Comparison of ENCODE assay signal across 16 cellular contexts in genomic region chr11:35725880-35726279, GRCh38.
A peak's percentile ranks its signal among the peaks of the same experiment; 100 is the strongest.
DNase-seq lines count a peak whose midpoint lies in the region; ATAC-seq and TF ChIP-seq lines count a peak whose summit lies in the region.
"Had no signal": no experiment of that assay in that cellular context is flagged by ENCODE, and none has a peak within 500 bp of the region (broad histone marks: within the 10 kb centered on the region; RNA-seq: fewer than 3 reads in every experiment).

No MANE protein-coding gene starts in this region.

- dilution Hi-C loops in mammary epithelial cell (cut with HindIII; ENCODE audit: low sequenced_read_pairs) = no loop called here

- in situ Hi-C loops in G401 (cut with HindIII; ENCODE audit: low sequenced_read_pairs) = no loop called here
- in situ Hi-C loops in mammary epithelial cell (cut with MboI; ENCODE audit: low sequenced_read_pairs in 2 of 2) = no loop called here
- in situ Hi-C loops in KBM-7 (cut with MboI; ENCODE audit: low pct_unique_long_range_greater_than_20kb, low sequenced_read_pairs) = no loop called here

- peaks cover 47% of the 10 kb centered on the region for H3K36me3 Mint-ChIP-seq in activated CD4-positive, alpha-beta memory T cell treated with anti-CD3 and anti-CD28 coated beads for 36 hours

- BruUV-seq in mammary epithelial cell (replicated peaks; lab: Mats Ljungman, UMichigan) = no TSS peak

- DNase-seq in G401 (ENCODE audit: low spot score) = peak; percentile 39
- peak; percentile 97 for DNase-seq in M059J (ENCODE audit: low read depth)
- peak; percentile 81 for DNase-seq in mammary epithelial cell
- peak; percentile 36 for DNase-seq in mucosa of gallbladder (ENCODE audit: low spot score)
- no peak for DNase-seq in activated CD4-positive, alpha-beta memory T cell treated with anti-CD3 and anti-CD28 coated beads for 36 hours
- DNase-seq in KBM-7 = no peak
- DNase-seq: activated CD8-positive, alpha-beta memory T cell treated with anti-CD3 and anti-CD28 coated beads, Interleukin-2, amount 50 U/mL, for 4 hours; activated naive CD8-positive, alpha-beta T cell treated with anti-CD3 and anti-CD28 coated beads, Interleukin-2, amount 50 U/mL, for 24 hours; effector memory CD4-positive, alpha-beta T cell; Karpas-422; NCI-H2171 treated with DMSO at 0.1 percent for 48 hours; retina had no signal

- H3K4me1 ChIP-seq in mammary epithelial cell (ENCODE audit: insufficient read depth, low read length) = peaks cover 11% of the 10 kb centered on the region

- CTCF ChIA-PET in mammary epithelial cell (lab: Charles Lee; ENCODE audit: low non-redundant PET) = no interaction called here
- CTCF ChIA-PET in activated CD4-positive, alpha-beta memory T cell treated with anti-CD3 and anti-CD28 coated beads for 36 hours (lab: Charles Lee) = no interaction called here

- H4K20me1 ChIP-seq in mammary epithelial cell (ENCODE audit: insufficient read depth, low read length) = peaks cover 3% of the 10 kb centered on the region

- H3K9me3 ChIP-seq in mammary epithelial cell (replicated peaks; ENCODE audit: insufficient read depth, low read length) = no peaks in the 10 kb centered on the region

- POLR2A ChIA-PET in activated CD4-positive, alpha-beta memory T cell treated with anti-CD3 and anti-CD28 coated beads for 36 hours (lab: Charles Lee) = no interaction called here

- WGBS in mammary epithelial cell (ENCODE audit: low coverage, missing lambda C conversion rate) = 88% methylated on average over 2 of the region's 2 CpGs

- H3K9ac ChIP-seq in mammary epithelial cell (ENCODE audit: insufficient read depth, low read length) = no peak overlapping the region

- H3K27me3 ChIP-seq in mammary epithelial cell (ENCODE audit: insufficient read depth, low read length) = no peaks in the 10 kb centered on the region

- peaks cover 13% of the 10 kb centered on the region for H3K36me3 ChIP-seq in mammary epithelial cell (ENCODE audit: insufficient read depth, low read length)

- H3K79me2 ChIP-seq in mammary epithelial cell (ENCODE audit: insufficient read depth, low read length) = peaks cover 32% of the 10 kb centered on the region

- no peak overlapping the region for H3K4me2 ChIP-seq in mammary epithelial cell (ENCODE audit: insufficient read depth, low read depth, low read length)
- H3K4me2 ChIP-seq: GM23338 had no signal

- peaks cover 17% of the 10 kb centered on the region for H3K9me3 Mint-ChIP-seq in activated CD4-positive, alpha-beta memory T cell treated with anti-CD3 and anti-CD28 coated beads for 36 hours

- H3K4me3 Mint-ChIP-seq in activated CD4-positive, alpha-beta memory T cell treated with anti-CD3 and anti-CD28 coated beads for 36 hours = no peak overlapping the region
- H3K4me3 Mint-ChIP-seq: activated naive CD8-positive, alpha-beta T cell treated with anti-CD3 and anti-CD28 coated beads, Interleukin-2, amount 50 U/mL, for 24 hours; GM23338 had no signal

- no peak overlapping the region for H3K27ac Mint-ChIP-seq in activated CD4-positive, alpha-beta memory T cell treated with anti-CD3 and anti-CD28 coated beads for 36 hours
- H3K27ac Mint-ChIP-seq: activated naive CD8-positive, alpha-beta T cell treated with anti-CD3 and anti-CD28 coated beads, Interleukin-2, amount 50 U/mL, for 24 hours; GM23338 had no signal

- no peak overlapping the region for H3K4me3 ChIP-seq in mammary epithelial cell (replicated peaks in 1 of 3; ENCODE audit: insufficient read depth in 1 of 3, low read depth in 2 of 3, low read length in 3 of 3)
- H3K4me3 ChIP-seq: GM23338 had no signal

- intact Hi-C loops in mammary epithelial cell (cut with micrococcal nuclease) = no loop called here
- intact Hi-C loops in activated CD4-positive, alpha-beta memory T cell treated with anti-CD3 and anti-CD28 coated beads for 36 hours (cut with micrococcal nuclease) = no loop called here

- peaks cover 12% of the 10 kb centered on the region for H3K4me1 Mint-ChIP-seq in activated CD4-positive, alpha-beta memory T cell treated with anti-CD3 and anti-CD28 coated beads for 36 hours (ENCODE audit: low read depth)

- no peak overlapping the region for H2AFZ ChIP-seq in mammary epithelial cell (ENCODE audit: low read depth, low read length)
- H2AFZ ChIP-seq: GM23338 had no signal

- no peaks in the 10 kb centered on the region for H3K27me3 Mint-ChIP-seq in activated CD4-positive, alpha-beta memory T cell treated with anti-CD3 and anti-CD28 coated beads for 36 hours
- H3K27me3 Mint-ChIP-seq: activated naive CD8-positive, alpha-beta T cell treated with anti-CD3 and anti-CD28 coated beads, Interleukin-2, amount 50 U/mL, for 24 hours had no signal

- no peak for TF ChIP-seq CTCF in mammary epithelial cell (conservative IDR thresholded peaks at IDR 0.05 in 1 of 2, IDR thresholded peaks at IDR 0.05 in 1 of 2; ENCODE audit: extremely low read depth in 1 of 2, insufficient read depth in 1 of 2, low read depth in 1 of 2, low read length in 2 of 2)

- H3K27ac ChIP-seq in mammary epithelial cell (ENCODE audit: insufficient read depth, low read depth, low read length) = no peak overlapping the region

- ATAC-seq in HG03196 (IDR thresholded peaks at IDR 0.05; ENCODE audit: unreplicated experiment) (no peak), GM21360 (IDR thresholded peaks at IDR 0.05; ENCODE audit: unreplicated experiment) (no peak)
- ATAC-seq: activated naive CD8-positive, alpha-beta T cell treated with anti-CD3 and anti-CD28 coated beads, Interleukin-2, amount 50 U/mL, for 24 hours; GM23338; Panc1 had no signal

Comparison
In these comparisons a context has a peak if more than half of its experiments do, and no peak if none do; other contexts are left out.
1. DNase-seq: peak in G401 (single experiment), M059J (single experiment), mammary epithelial cell (single experiment) and mucosa of gallbladder (single experiment); none in activated CD4-positive, alpha-beta memory T cell treated with anti-CD3 and anti-CD28 coated beads for 36 hours (single experiment) and KBM-7 (single experiment).